ENCODE assay signal across 1 cellular context in the genomic region with DNA sequence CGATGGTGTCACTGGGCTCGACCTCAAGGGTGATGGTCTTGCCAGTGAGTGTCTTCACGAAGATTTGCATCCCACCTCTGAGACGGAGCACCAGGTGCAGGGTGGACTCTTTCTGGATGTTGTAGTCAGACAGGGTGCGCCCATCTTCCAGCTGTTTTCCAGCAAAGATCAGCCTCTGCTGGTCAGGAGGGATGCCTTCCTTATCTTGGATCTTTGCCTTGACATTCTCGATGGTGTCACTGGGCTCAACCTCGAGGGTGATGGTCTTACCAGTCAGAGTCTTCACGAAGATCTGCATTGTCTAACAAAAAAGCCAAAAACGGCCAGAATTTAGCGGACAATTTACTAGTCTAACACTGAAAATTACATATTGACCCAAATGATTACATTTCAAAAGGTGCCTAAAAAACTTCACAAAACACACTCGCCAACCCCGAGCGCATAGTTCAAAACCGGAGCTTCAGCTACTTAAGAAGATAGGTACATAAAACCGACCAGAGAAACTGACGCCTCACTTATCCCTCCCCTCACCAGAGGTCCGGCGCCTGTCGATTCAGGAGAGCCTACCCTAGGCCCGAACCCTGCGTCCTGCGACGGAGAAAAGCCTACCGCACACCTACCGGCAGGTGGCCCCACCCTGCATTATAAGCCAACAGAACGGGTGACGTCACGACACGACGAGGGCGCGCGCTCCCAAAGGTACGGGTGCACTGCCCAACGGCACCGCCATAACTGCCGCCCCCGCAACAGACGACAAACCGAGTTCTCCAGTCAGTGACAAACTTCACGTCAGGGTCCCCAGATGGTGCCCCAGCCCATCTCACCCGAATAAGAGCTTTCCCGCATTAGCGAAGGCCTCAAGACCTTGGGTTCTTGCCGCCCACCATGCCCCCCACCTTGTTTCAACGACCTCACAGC.
TF ChIP-seq lines count a peak whose summit lies in the region.

No MANE protein-coding gene starts in this region.

TF ChIP-seq in HepG2, 621 proteins besides CTCF, POLR2A, EP300 and RAD21 (continued from another document and continues in another):
- TF ChIP-seq, protein P1, sequence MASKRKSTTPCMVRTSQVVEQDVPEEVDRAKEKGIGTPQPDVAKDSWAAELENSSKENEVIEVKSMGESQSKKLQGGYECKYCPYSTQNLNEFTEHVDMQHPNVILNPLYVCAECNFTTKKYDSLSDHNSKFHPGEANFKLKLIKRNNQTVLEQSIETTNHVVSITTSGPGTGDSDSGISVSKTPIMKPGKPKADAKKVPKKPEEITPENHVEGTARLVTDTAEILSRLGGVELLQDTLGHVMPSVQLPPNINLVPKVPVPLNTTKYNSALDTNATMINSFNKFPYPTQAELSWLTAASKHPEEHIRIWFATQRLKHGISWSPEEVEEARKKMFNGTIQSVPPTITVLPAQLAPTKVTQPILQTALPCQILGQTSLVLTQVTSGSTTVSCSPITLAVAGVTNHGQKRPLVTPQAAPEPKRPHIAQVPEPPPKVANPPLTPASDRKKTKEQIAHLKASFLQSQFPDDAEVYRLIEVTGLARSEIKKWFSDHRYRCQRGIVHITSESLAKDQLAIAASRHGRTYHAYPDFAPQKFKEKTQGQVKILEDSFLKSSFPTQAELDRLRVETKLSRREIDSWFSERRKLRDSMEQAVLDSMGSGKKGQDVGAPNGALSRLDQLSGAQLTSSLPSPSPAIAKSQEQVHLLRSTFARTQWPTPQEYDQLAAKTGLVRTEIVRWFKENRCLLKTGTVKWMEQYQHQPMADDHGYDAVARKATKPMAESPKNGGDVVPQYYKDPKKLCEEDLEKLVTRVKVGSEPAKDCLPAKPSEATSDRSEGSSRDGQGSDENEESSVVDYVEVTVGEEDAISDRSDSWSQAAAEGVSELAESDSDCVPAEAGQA (IDR thresholded peaks at IDR 0.05; ENCODE audit: low read depth) = peak; percentile 82
- TF ChIP-seq, protein P1 (CRISPR knock-in tag; IDR thresholded peaks at IDR 0.05; ENCODE audit: borderline replicate concordance) = no peak; the same call in 1 of the 2 replicates
- TF ChIP-seq ESRRA (CRISPR knock-in tag; IDR thresholded peaks at IDR 0.05; ENCODE audit: low read depth) (0 out of 2 replicates have a peak, but pooled peaks have one; percentile 0), KLF9 (CRISPR knock-in tag; IDR thresholded peaks at IDR 0.05; ENCODE audit: low read depth) (no peak), ZBTB7A (CRISPR knock-in tag; IDR thresholded peaks at IDR 0.05) (no peak; the same call in 1 of the 2 replicates), ZNF609 (CRISPR knock-in tag; IDR thresholded peaks at IDR 0.05; ENCODE audit: borderline replicate concordance) (peak; percentile 37; the same call in 1 of the 2 replicates), ZNF850 (CRISPR knock-in tag; conservative IDR thresholded peaks at IDR 0.05) (0 out of 2 replicates have a peak, but pooled peaks have one; percentile 20), ZNF570 (CRISPR knock-in tag; IDR thresholded peaks at IDR 0.05; ENCODE audit: borderline replicate concordance) (no peak), HMGXB3 (CRISPR knock-in tag; IDR thresholded peaks at IDR 0.05; ENCODE audit: borderline replicate concordance) (peak; percentile 9; the same call in 1 of the 2 replicates), DNMT1 (CRISPR knock-in tag; IDR thresholded peaks at IDR 0.05) (0 out of 2 replicates have a peak, but pooled peaks have one; percentile 5), ZNF703 (CRISPR knock-in tag; IDR thresholded peaks at IDR 0.05; ENCODE audit: borderline replicate concordance) (no peak), ZNF326 (CRISPR knock-in tag; IDR thresholded peaks at IDR 0.05; ENCODE audit: borderline replicate concordance) (no peak), ZNF557 (CRISPR knock-in tag; IDR thresholded peaks at IDR 0.05) (no peak; the same call in 1 of the 2 replicates), FOSL2 (CRISPR knock-in tag; IDR thresholded peaks at IDR 0.05) (peak; percentile 56), TOPORS (CRISPR knock-in tag; IDR thresholded peaks at IDR 0.05) (peak; percentile 80; the same call in 1 of the 2 replicates), PHF20 (CRISPR knock-in tag; IDR thresholded peaks at IDR 0.05) (peak; percentile 21; the same call in 1 of the 2 replicates), ZNF121 (CRISPR knock-in tag; IDR thresholded peaks at IDR 0.05) (no peak), REPIN1 (CRISPR knock-in tag; IDR thresholded peaks at IDR 0.05; ENCODE audit: borderline replicate concordance, low read depth) (peak; percentile 100), RBM22 (optimal IDR thresholded peaks at IDR 0.05; ENCODE audit: low read length) (peak; percentile 10), SIX4 (CRISPR knock-in tag; IDR thresholded peaks at IDR 0.05) (peak; percentile 18; the same call in 1 of the 2 replicates), ZNF710 (CRISPR knock-in tag; IDR thresholded peaks at IDR 0.05; ENCODE audit: borderline replicate concordance) (no peak), TARDBP (CRISPR knock-in tag; IDR thresholded peaks at IDR 0.05) (0 out of 2 replicates have a peak, but pooled peaks have one; percentile 12), NR2F1 (CRISPR knock-in tag; IDR thresholded peaks at IDR 0.05) (no peak), NFKBIZ (CRISPR knock-in tag; IDR thresholded peaks at IDR 0.05) (no peak), ATF7 (IDR thresholded peaks at IDR 0.05) (peak; percentile 95), ATF7 (CRISPR knock-in tag; IDR thresholded peaks at IDR 0.05) (peak; percentile 82), FOXC1 (CRISPR knock-in tag; IDR thresholded peaks at IDR 0.05; ENCODE audit: borderline replicate concordance) (no peak), ZNF431 (CRISPR knock-in tag; IDR thresholded peaks at IDR 0.05; ENCODE audit: borderline replicate concordance, low read depth) (no peak), ARID2 (CRISPR knock-in tag; IDR thresholded peaks at IDR 0.05; ENCODE audit: borderline replicate concordance) (peak; percentile 93; the same call in 1 of the 2 replicates), MLLT10 (CRISPR knock-in tag; IDR thresholded peaks at IDR 0.05) (0 out of 2 replicates have a peak, but pooled peaks have one; percentile 86)
- TF ChIP-seq, protein P2, sequence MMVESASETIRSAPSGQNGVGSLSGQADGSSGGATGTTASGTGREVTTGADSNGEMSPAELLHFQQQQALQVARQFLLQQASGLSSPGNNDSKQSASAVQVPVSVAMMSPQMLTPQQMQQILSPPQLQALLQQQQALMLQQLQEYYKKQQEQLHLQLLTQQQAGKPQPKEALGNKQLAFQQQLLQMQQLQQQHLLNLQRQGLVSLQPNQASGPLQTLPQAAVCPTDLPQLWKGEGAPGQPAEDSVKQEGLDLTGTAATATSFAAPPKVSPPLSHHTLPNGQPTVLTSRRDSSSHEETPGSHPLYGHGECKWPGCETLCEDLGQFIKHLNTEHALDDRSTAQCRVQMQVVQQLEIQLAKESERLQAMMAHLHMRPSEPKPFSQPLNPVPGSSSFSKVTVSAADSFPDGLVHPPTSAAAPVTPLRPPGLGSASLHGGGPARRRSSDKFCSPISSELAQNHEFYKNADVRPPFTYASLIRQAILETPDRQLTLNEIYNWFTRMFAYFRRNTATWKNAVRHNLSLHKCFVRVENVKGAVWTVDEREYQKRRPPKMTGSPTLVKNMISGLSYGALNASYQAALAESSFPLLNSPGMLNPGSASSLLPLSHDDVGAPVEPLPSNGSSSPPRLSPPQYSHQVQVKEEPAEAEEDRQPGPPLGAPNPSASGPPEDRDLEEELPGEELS (CRISPR knock-in tag; IDR thresholded peaks at IDR 0.05) = no peak
